ENCODE assay signal across 8 cellular contexts in genomic region chr17:75036643-75037268, GRCh38. TPM values are rescaled to one million over a fixed set of nuclear protein-coding genes. Genes with fewer than 3 reads are reported as not detected.
A peak's percentile ranks its signal among the peaks of the same experiment; 100 is the strongest.
DNase-seq lines count a peak whose midpoint lies in the region; ATAC-seq and TF ChIP-seq lines count a peak whose summit lies in the region.

No MANE protein-coding gene starts in this region.

- DNase-seq in DMS153 treated with DMSO at 0.1 percent for 48 hours (lab: John Stamatoyannopoulos, UW; ENCODE audit: unreplicated experiment) (peak; percentile 65), PC-3 (peak; percentile 99), heart left ventricle (peak; percentile 90 to 94 (median 91))
- DNase-seq in activated effector memory CD4-positive, alpha-beta T cell treated with Interleukin-2 at 50 U/mL for 16 hours: peak; percentile 89

- no peaks in the 10 kb centered on the region for H3K79me2 ChIP-seq in PC-3 (ENCODE audit: low read length)

- H3K4me2 ChIP-seq in PC-3 (ENCODE audit: low read length): peak overlapping the region; percentile 82

- H3K9ac ChIP-seq in PC-3 (ENCODE audit: low read length) (peak overlapping the region; percentile 93), skeletal muscle tissue (ENCODE audit: low read depth in 1 of 3, low read length in 3 of 3) (peak overlapping the region in 1 of 3 donors; percentile 45)

- no peaks in the 10 kb centered on the region for H3K9me3 ChIP-seq in PC-3 (ENCODE audit: low read length)
- H3K9me3 ChIP-seq in heart left ventricle: no peaks in the 10 kb centered on the region
- H3K9me3 ChIP-seq in skeletal muscle tissue (ENCODE audit: control insufficient read depth in 3 of 3, low read length in 3 of 3): no peaks in the 10 kb centered on the region

- CTCF ChIA-PET in PC-3 (lab: Charles Lee): interaction anchor here (0.5 to 0.9 kb wide), 3 partner anchors 12 to 233 kb away, joined by 3 to 5 read pairs (median 3); no protein-coding TSS in a partner anchor

- H3K4me1 ChIP-seq in PC-3 (ENCODE audit: insufficient read depth, low read length) (peaks cover 36% of the 10 kb centered on the region), heart left ventricle (peaks cover 0 to 50% (median 31%) of the 10 kb centered on the region in 12 donors), skeletal muscle tissue (ENCODE audit: control insufficient read depth in 3 of 3, insufficient read depth in 3 of 3, low read length in 3 of 3) (peaks cover 27 to 48% (median 40%) of the 10 kb centered on the region in 3 donors)

- BruUV-seq in PC-3 (replicated peaks; lab: Mats Ljungman, UMichigan): no TSS peak

- H3K4me3 ChIP-seq in PC-3 (ENCODE audit: low read length) (peak overlapping the region; percentile 77; the same call in 1 of the 2 replicates), heart left ventricle (peak overlapping the region in 9 of 12 donors; percentile 17 to 38 (median 29)), skeletal muscle tissue (ENCODE audit: low read length in 3 of 3) (peak overlapping the region in 2 of 3 donors; percentile 19 to 45)

- TF ChIP-seq CTCF in PC-3 (conservative IDR thresholded peaks at IDR 0.05; ENCODE audit: low read depth, low read length): no peak
- TF ChIP-seq CTCF in heart left ventricle (IDR thresholded peaks at IDR 0.05): no peak

- WGBS in heart left ventricle, 4 donors: 54 to 66% (median 62%) methylated on average over 27 of the region's 27 CpGs

- POLR2A ChIA-PET in PC-3 (lab: Charles Lee; ENCODE audit: unreplicated experiment): no interaction called here

- intact Hi-C loops in PC-3 (cut with micrococcal nuclease): loop anchor here (10.0 kb wide), 1 partner anchor 168 kb away; the partner anchor contains the start of gene NUP85
- intact Hi-C loops in heart left ventricle (cut with DNase I): loop anchor here in 4 of 10 donors (2.0 to 10.0 kb wide), 4 partner anchors 24 to 222 kb away; partner anchors contain the start of genes CDR2L (in 1 of the 4), HID1 (in 1 of the 4) and MRPL58 (in 1 of the 4)

- H2AFZ ChIP-seq in PC-3 (ENCODE audit: low read length): peak overlapping the region; percentile 64

- H3F3A ChIP-seq in PC-3 (ENCODE audit: low read length, unreplicated experiment): peaks cover 11% of the 10 kb centered on the region

- no peaks in the 10 kb centered on the region for H3K9me2 ChIP-seq in PC-3 (replicated peaks; ENCODE audit: low read length)

- TF ChIP-seq POLR2A in heart left ventricle (IDR thresholded peaks at IDR 0.05): peak in 1 of 2 donors; percentile 27

- ATAC-seq in PC-3: peak; percentile 35
- peak; percentile 24 to 74 (median 56) for ATAC-seq in heart left ventricle
- no peak for ATAC-seq in HG03196 (IDR thresholded peaks at IDR 0.05; ENCODE audit: unreplicated experiment)
- no peak for ATAC-seq in GM19023 (IDR thresholded peaks at IDR 0.05; ENCODE audit: unreplicated experiment)
- no peak for ATAC-seq in HG02610 (IDR thresholded peaks at IDR 0.05; ENCODE audit: unreplicated experiment)

- H3K27me3 ChIP-seq in PC-3 (ENCODE audit: low read length) (no peaks in the 10 kb centered on the region), heart left ventricle (no peaks in the 10 kb centered on the region), skeletal muscle tissue (ENCODE audit: control insufficient read depth in 3 of 3, insufficient read depth in 3 of 3, low read length in 3 of 3) (no peaks in the 10 kb centered on the region)

- peak overlapping the region; percentile 87 for H3K27ac ChIP-seq in PC-3 (ENCODE audit: low read length)
- H3K27ac ChIP-seq in heart left ventricle: peak overlapping the region; percentile 47 to 96 (median 86)
- H3K27ac ChIP-seq in skeletal muscle tissue (ENCODE audit: low read depth, low read length): no peak overlapping the region

- peaks cover 26% of the 10 kb centered on the region for H3K36me3 ChIP-seq in PC-3 (ENCODE audit: low read depth, low read length)
- peaks cover 0 to 44% (median 38%) of the 10 kb centered on the region in 9 donors for H3K36me3 ChIP-seq in heart left ventricle
- peaks cover 28 to 41% (median 31%) of the 10 kb centered on the region in 3 donors for H3K36me3 ChIP-seq in skeletal muscle tissue (ENCODE audit: control insufficient read depth in 3 of 3, insufficient read depth in 3 of 3, low read length in 3 of 3)

- H4K20me1 ChIP-seq in PC-3 (ENCODE audit: low read length): no peaks in the 10 kb centered on the region

RNA-seq across cellular contexts. Expression of gene ATP5PD, which starts 10.0 kb away (rescaled TPM):
- total RNA-seq in PC-3 (2014; rRNA removed) (361 and 374 TPM in 2 replicates), heart left ventricle (1,000 to 10,000 TPM in 1 of 9 donors, 100 to 1,000 TPM in 8; 597 to 1,208 (median 875) TPM), skeletal muscle tissue (247 TPM)
- polyA plus RNA-seq in heart left ventricle: 1,000 to 10,000 TPM in 1 of 2 donors, 100 to 1,000 TPM in 1; 725 to 2,623 TPM

RNA-seq across cellular contexts. Expression of gene KCTD2, which starts 10.3 kb away (rescaled TPM):
- total RNA-seq in PC-3 (2014; rRNA removed) (23.8 and 28.0 TPM in 2 replicates), heart left ventricle (10 to 100 TPM; 19.8 to 37.7 (median 31.5) TPM), skeletal muscle tissue (9.4 TPM)
- polyA plus RNA-seq in heart left ventricle: 10 to 100 TPM; 15.7 to 38.7 TPM

RNA-seq across cellular contexts. Expression of gene MRPL58, which starts 24.3 kb away (rescaled TPM):
- total RNA-seq in PC-3 (2014; rRNA removed): 151 and 195 TPM in 2 replicates
- total RNA-seq in heart left ventricle: 10 to 100 TPM; 41.0 to 89.4 (median 55.8) TPM
- polyA plus RNA-seq in heart left ventricle: 10 to 100 TPM; 82.0 to 93.8 TPM
- total RNA-seq in skeletal muscle tissue: 20.9 TPM

RNA-seq across cellular contexts. Expression of gene CDR2L, which starts 49.3 kb away (rescaled TPM):
- total RNA-seq in PC-3 (2014; rRNA removed) (35.8 and 50.9 TPM in 2 replicates), heart left ventricle (10 to 100 TPM; 13.0 to 56.4 (median 18.1) TPM), skeletal muscle tissue (2.6 TPM)
- polyA plus RNA-seq in heart left ventricle: 10 to 100 TPM; 13.6 to 19.1 TPM

RNA-seq across cellular contexts. Expression of gene SLC16A5, which starts 51.0 kb away (rescaled TPM):
- total RNA-seq in PC-3 (2014; rRNA removed): 1.2 and 1.6 TPM in 2 replicates
- 10 to 100 TPM in 6 of 9 donors, 1 to 10 TPM in 3; 4.8 to 23.3 (median 11.1) TPM for total RNA-seq in heart left ventricle
- 1 to 10 TPM; 4.3 to 7.8 TPM for polyA plus RNA-seq in heart left ventricle
- 4.2 TPM for total RNA-seq in skeletal muscle tissue

Comparison
In these comparisons a context has a peak if more than half of its experiments do, and no peak if none do; other contexts are left out.
1. ATAC-seq: peak in PC-3 (single experiment) and heart left ventricle (4 of 4); none in HG03196 (single experiment), GM19023 (single experiment) and HG02610 (single experiment).
2. Peak in every context shown above with its lines, with median percentiles within 50 percentile points of each other: DNase-seq and H3K4me3 ChIP-seq.